In genomic region chr3:195744437-195744836, GRCh38 we compare ENCODE assay signal across 2 cellular contexts.
A peak's percentile ranks its signal among the peaks of the same experiment; 100 is the strongest.
TF ChIP-seq lines count a peak whose summit lies in the region.

No MANE protein-coding gene starts in this region.

TF ChIP-seq in K562, 482 proteins besides CTCF, POLR2A, EP300 and RAD21 (continued from another document):
- no peak for TF ChIP-seq ZNF318 (IDR thresholded peaks at IDR 0.05; ENCODE audit: borderline replicate concordance in 1 of 2, low read depth in 1 of 2)
- peak; percentile 67 for TF ChIP-seq MEIS2 (IDR thresholded peaks at IDR 0.05; ENCODE audit: partially characterized antibody)
- TF ChIP-seq, protein P1, sequence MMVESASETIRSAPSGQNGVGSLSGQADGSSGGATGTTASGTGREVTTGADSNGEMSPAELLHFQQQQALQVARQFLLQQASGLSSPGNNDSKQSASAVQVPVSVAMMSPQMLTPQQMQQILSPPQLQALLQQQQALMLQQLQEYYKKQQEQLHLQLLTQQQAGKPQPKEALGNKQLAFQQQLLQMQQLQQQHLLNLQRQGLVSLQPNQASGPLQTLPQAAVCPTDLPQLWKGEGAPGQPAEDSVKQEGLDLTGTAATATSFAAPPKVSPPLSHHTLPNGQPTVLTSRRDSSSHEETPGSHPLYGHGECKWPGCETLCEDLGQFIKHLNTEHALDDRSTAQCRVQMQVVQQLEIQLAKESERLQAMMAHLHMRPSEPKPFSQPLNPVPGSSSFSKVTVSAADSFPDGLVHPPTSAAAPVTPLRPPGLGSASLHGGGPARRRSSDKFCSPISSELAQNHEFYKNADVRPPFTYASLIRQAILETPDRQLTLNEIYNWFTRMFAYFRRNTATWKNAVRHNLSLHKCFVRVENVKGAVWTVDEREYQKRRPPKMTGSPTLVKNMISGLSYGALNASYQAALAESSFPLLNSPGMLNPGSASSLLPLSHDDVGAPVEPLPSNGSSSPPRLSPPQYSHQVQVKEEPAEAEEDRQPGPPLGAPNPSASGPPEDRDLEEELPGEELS (CRISPR knock-in tag; IDR thresholded peaks at IDR 0.05; ENCODE audit: borderline replicate concordance), result no peak
- TF ChIP-seq RNF219 (CRISPR knock-in tag; IDR thresholded peaks at IDR 0.05), result no peak
- TF ChIP-seq, protein P2, sequence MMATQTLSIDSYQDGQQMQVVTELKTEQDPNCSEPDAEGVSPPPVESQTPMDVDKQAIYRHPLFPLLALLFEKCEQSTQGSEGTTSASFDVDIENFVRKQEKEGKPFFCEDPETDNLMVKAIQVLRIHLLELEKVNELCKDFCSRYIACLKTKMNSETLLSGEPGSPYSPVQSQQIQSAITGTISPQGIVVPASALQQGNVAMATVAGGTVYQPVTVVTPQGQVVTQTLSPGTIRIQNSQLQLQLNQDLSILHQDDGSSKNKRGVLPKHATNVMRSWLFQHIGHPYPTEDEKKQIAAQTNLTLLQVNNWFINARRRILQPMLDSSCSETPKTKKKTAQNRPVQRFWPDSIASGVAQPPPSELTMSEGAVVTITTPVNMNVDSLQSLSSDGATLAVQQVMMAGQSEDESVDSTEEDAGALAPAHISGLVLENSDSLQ (IDR thresholded peaks at IDR 0.05), result peak; percentile 78
- no peak for TF ChIP-seq SP1 (CRISPR knock-in tag; IDR thresholded peaks at IDR 0.05)
- no peak for TF ChIP-seq ZNF274 (IDR thresholded peaks at IDR 0.05; ENCODE audit: borderline replicate concordance, low read depth, low read length)
- TF ChIP-seq SMAD1 (IDR thresholded peaks at IDR 0.05; ENCODE audit: low read depth, low read length, partially characterized antibody), result no peak
- no peak for TF ChIP-seq ZZZ3 (IDR thresholded peaks at IDR 0.05)
- no peak for TF ChIP-seq ZNF12 (CRISPR knock-in tag; IDR thresholded peaks at IDR 0.05)

TF ChIP-seq in HEK293T, 16 proteins besides CTCF, POLR2A, EP300 and RAD21 (continued from another document):
- TF ChIP-seq, protein P2 (IDR thresholded peaks at IDR 0.05), result no peak
- TF ChIP-seq FOXA1 (IDR thresholded peaks at IDR 0.05) (no peak), HDGF (IDR thresholded peaks at IDR 0.05; ENCODE audit: borderline replicate concordance) (no peak), FOXM1 (IDR thresholded peaks at IDR 0.05; ENCODE audit: borderline replicate concordance) (no peak), L3MBTL2 (conservative IDR thresholded peaks at IDR 0.05) (no peak), NFRKB (IDR thresholded peaks at IDR 0.05) (no peak), SP1 (IDR thresholded peaks at IDR 0.05) (no peak), ZNF384 (IDR thresholded peaks at IDR 0.05) (no peak), ELF4 (IDR thresholded peaks at IDR 0.05) (no peak), CTBP1 (IDR thresholded peaks at IDR 0.05; ENCODE audit: borderline replicate concordance) (no peak), TARDBP (IDR thresholded peaks at IDR 0.05) (no peak), ARNT (IDR thresholded peaks at IDR 0.05) (no peak), SUZ12 (IDR thresholded peaks at IDR 0.05) (no peak)
